In genomic region chr22:43004362-43005035, GRCh38 we compare ENCODE assay signal across 1 cellular context.
TF ChIP-seq lines count a peak whose summit lies in the region.

No MANE protein-coding gene starts in this region.

TF ChIP-seq in HepG2, 621 proteins besides CTCF, POLR2A, EP300 and RAD21 (continued from another document and continues in another):
- no peak for TF ChIP-seq ZNF503 (CRISPR knock-in tag; IDR thresholded peaks at IDR 0.05)
- TF ChIP-seq ZKSCAN8 (CRISPR knock-in tag; IDR thresholded peaks at IDR 0.05; ENCODE audit: borderline replicate concordance) = no peak
- TF ChIP-seq ZIK1 (CRISPR knock-in tag; IDR thresholded peaks at IDR 0.05; ENCODE audit: borderline replicate concordance, low read depth) = no peak
- no peak for TF ChIP-seq ZFAT (CRISPR knock-in tag; conservative IDR thresholded peaks at IDR 0.05)
- no peak for TF ChIP-seq GMEB1 (CRISPR knock-in tag; IDR thresholded peaks at IDR 0.05; ENCODE audit: borderline replicate concordance)
- TF ChIP-seq SMAD1 (CRISPR knock-in tag; IDR thresholded peaks at IDR 0.05; ENCODE audit: borderline replicate concordance, low read depth) = no peak
- no peak for TF ChIP-seq ZNF569 (CRISPR knock-in tag; IDR thresholded peaks at IDR 0.05; ENCODE audit: borderline replicate concordance)
- TF ChIP-seq ZNF777 (CRISPR knock-in tag; IDR thresholded peaks at IDR 0.05) = no peak
- TF ChIP-seq, protein P1, sequence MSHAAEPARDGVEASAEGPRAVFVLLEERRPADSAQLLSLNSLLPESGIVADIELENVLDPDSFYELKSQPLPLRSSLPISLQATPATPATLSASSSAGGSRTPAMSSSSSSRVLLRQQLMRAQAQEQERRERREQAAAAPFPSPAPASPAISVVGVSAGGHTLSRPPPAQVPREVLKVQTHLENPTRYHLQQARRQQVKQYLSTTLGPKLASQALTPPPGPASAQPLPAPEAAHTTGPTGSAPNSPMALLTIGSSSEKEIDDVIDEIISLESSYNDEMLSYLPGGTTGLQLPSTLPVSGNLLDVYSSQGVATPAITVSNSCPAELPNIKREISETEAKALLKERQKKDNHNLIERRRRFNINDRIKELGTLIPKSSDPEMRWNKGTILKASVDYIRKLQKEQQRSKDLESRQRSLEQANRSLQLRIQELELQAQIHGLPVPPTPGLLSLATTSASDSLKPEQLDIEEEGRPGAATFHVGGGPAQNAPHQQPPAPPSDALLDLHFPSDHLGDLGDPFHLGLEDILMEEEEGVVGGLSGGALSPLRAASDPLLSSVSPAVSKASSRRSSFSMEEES (CRISPR knock-in tag; IDR thresholded peaks at IDR 0.05) = no peak
- no peak for TF ChIP-seq HES4 (CRISPR knock-in tag; IDR thresholded peaks at IDR 0.05; ENCODE audit: borderline replicate concordance)
- TF ChIP-seq IRF2 (CRISPR knock-in tag; IDR thresholded peaks at IDR 0.05) = no peak
- TF ChIP-seq ZNF749 (CRISPR knock-in tag; IDR thresholded peaks at IDR 0.05; ENCODE audit: borderline replicate concordance) = no peak
- no peak for TF ChIP-seq IKZF5 (CRISPR knock-in tag; IDR thresholded peaks at IDR 0.05)
- TF ChIP-seq, protein P2, sequence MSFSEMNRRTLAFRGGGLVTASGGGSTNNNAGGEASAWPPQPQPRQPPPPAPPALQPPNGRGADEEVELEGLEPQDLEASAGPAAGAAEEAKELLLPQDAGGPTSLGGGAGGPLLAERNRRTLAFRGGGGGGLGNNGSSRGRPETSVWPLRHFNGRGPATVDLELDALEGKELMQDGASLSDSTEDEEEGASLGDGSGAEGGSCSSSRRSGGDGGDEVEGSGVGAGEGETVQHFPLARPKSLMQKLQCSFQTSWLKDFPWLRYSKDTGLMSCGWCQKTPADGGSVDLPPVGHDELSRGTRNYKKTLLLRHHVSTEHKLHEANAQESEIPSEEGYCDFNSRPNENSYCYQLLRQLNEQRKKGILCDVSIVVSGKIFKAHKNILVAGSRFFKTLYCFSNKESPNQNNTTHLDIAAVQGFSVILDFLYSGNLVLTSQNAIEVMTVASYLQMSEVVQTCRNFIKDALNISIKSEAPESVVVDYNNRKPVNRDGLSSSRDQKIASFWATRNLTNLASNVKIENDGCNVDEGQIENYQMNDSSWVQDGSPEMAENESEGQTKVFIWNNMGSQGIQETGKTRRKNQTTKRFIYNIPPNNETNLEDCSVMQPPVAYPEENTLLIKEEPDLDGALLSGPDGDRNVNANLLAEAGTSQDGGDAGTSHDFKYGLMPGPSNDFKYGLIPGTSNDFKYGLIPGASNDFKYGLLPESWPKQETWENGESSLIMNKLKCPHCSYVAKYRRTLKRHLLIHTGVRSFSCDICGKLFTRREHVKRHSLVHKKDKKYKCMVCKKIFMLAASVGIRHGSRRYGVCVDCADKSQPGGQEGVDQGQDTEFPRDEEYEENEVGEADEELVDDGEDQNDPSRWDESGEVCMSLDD (CRISPR knock-in tag; IDR thresholded peaks at IDR 0.05; ENCODE audit: borderline replicate concordance) = no peak
- TF ChIP-seq SP140L (CRISPR knock-in tag; IDR thresholded peaks at IDR 0.05; ENCODE audit: borderline replicate concordance) = no peak
- no peak for TF ChIP-seq TRIM22 (IDR thresholded peaks at IDR 0.05)
- no peak for TF ChIP-seq ZNF619 (CRISPR knock-in tag; IDR thresholded peaks at IDR 0.05)
- TF ChIP-seq ZNF768 (CRISPR knock-in tag; IDR thresholded peaks at IDR 0.05) = no peak
- TF ChIP-seq REPIN1 (CRISPR knock-in tag; IDR thresholded peaks at IDR 0.05; ENCODE audit: borderline replicate concordance, low read depth) = no peak
- TF ChIP-seq ZMYM4 (CRISPR knock-in tag; IDR thresholded peaks at IDR 0.05) = no peak
- no peak for TF ChIP-seq ZZZ3 (CRISPR knock-in tag; IDR thresholded peaks at IDR 0.05; ENCODE audit: borderline replicate concordance)
- TF ChIP-seq ZNF703 (CRISPR knock-in tag; IDR thresholded peaks at IDR 0.05; ENCODE audit: borderline replicate concordance) = no peak
- TF ChIP-seq SRF (IDR thresholded peaks at IDR 0.05; ENCODE audit: low read depth, low read length) = no peak
- TF ChIP-seq PCBP2 (optimal IDR thresholded peaks at IDR 0.05; ENCODE audit: low read depth, low read length, poor library complexity, severe bottlenecking) = no peak
- TF ChIP-seq SPEN (CRISPR knock-in tag; IDR thresholded peaks at IDR 0.05; ENCODE audit: low read depth) = no peak
- TF ChIP-seq NR2F6 (IDR thresholded peaks at IDR 0.05) = no peak
- no peak for TF ChIP-seq NR2F6 (CRISPR knock-in tag; IDR thresholded peaks at IDR 0.05)
- no peak for TF ChIP-seq ZFY (CRISPR knock-in tag; IDR thresholded peaks at IDR 0.05)
- peak; percentile 48; the same call in 1 of the 2 replicates for TF ChIP-seq ZNF740 (CRISPR knock-in tag; IDR thresholded peaks at IDR 0.05)
- TF ChIP-seq KDM6A (CRISPR knock-in tag; IDR thresholded peaks at IDR 0.05; ENCODE audit: low read depth) = no peak
- no peak for TF ChIP-seq POLR2G (IDR thresholded peaks at IDR 0.05; ENCODE audit: low read depth, low read length)
- TF ChIP-seq KLF11 (CRISPR knock-in tag; IDR thresholded peaks at IDR 0.05) = no peak
- no peak for TF ChIP-seq ELK4 (CRISPR knock-in tag; IDR thresholded peaks at IDR 0.05; ENCODE audit: borderline replicate concordance)
- TF ChIP-seq DNMT3B (CRISPR knock-in tag; conservative IDR thresholded peaks at IDR 0.05) = peak; percentile 11; the same call in 1 of the 2 replicates
- TF ChIP-seq IRF1 (CRISPR knock-in tag; IDR thresholded peaks at IDR 0.05; ENCODE audit: low read depth) = no peak
- TF ChIP-seq, protein P3, sequence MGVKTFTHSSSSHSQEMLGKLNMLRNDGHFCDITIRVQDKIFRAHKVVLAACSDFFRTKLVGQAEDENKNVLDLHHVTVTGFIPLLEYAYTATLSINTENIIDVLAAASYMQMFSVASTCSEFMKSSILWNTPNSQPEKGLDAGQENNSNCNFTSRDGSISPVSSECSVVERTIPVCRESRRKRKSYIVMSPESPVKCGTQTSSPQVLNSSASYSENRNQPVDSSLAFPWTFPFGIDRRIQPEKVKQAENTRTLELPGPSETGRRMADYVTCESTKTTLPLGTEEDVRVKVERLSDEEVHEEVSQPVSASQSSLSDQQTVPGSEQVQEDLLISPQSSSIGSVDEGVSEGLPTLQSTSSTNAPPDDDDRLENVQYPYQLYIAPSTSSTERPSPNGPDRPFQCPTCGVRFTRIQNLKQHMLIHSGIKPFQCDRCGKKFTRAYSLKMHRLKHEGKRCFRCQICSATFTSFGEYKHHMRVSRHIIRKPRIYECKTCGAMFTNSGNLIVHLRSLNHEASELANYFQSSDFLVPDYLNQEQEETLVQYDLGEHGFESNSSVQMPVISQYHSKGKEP (CRISPR knock-in tag; IDR thresholded peaks at IDR 0.05) = no peak
- TF ChIP-seq RAD51 (IDR thresholded peaks at IDR 0.05; ENCODE audit: borderline replicate concordance) = no peak
- no peak for TF ChIP-seq PHB2 (IDR thresholded peaks at IDR 0.05; ENCODE audit: partially characterized antibody)
- TF ChIP-seq HMGXB3 (CRISPR knock-in tag; IDR thresholded peaks at IDR 0.05; ENCODE audit: borderline replicate concordance) = no peak
- TF ChIP-seq, protein P4, sequence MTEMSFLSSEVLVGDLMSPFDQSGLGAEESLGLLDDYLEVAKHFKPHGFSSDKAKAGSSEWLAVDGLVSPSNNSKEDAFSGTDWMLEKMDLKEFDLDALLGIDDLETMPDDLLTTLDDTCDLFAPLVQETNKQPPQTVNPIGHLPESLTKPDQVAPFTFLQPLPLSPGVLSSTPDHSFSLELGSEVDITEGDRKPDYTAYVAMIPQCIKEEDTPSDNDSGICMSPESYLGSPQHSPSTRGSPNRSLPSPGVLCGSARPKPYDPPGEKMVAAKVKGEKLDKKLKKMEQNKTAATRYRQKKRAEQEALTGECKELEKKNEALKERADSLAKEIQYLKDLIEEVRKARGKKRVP (CRISPR knock-in tag; IDR thresholded peaks at IDR 0.05) = peak in 1 of 2 experiments; percentile 39; a peak in 1 of 4 replicates
